Comparison of ENCODE assay signal across 17 cellular contexts in the genomic region with DNA sequence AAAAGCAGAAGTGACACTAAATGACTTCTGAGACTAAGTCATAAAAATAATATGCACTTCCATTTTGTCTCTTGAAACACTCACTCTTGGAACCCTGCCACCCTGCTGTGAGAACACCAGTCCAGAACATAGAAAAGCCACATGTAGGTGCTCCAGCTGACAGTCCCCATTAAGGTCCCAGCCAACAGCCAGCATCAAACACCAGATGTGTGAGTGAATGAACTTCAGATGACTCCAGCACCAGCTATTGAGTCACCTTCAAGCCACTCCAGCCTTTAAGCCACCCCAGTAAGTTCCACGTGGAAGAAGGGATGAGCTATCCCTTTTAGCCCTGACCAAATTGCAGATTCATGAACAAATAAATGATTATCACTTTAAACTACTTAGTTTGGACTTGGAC.
"Had no signal": no experiment of that assay in that cellular context is flagged by ENCODE, and none has a peak within 500 bp of the region (broad histone marks: within the 10 kb centered on the region; RNA-seq: fewer than 3 reads in every experiment).

No MANE protein-coding gene starts in this region.

- H3K4me1 ChIP-seq: adrenal gland had no signal

- H3K36me3 ChIP-seq: adrenal gland, left ventricle myocardium inferior, transverse colon had no signal

- H3K4me1 Mint-ChIP-seq: activated naive CD4-positive, alpha-beta T cell treated with anti-CD3 and anti-CD28 coated beads, Interleukin-2, amount 50 U/mL, for 24 hours; memory B cell; natural killer cell had no signal

- H3K4me3 Mint-ChIP-seq: activated CD8-positive, alpha-beta T cell treated with anti-CD3 and anti-CD28 coated beads for 36 hours; activated naive CD4-positive, alpha-beta T cell treated with anti-CD3 and anti-CD28 coated beads, Interleukin-2, amount 50 U/mL, for 24 hours; memory B cell; natural killer cell had no signal

- H3K27ac Mint-ChIP-seq: activated CD8-positive, alpha-beta T cell treated with anti-CD3 and anti-CD28 coated beads for 36 hours; activated naive CD4-positive, alpha-beta T cell treated with anti-CD3 and anti-CD28 coated beads, Interleukin-2, amount 50 U/mL, for 24 hours; memory B cell; natural killer cell had no signal

- ATAC-seq: activated CD8-positive, alpha-beta T cell treated with anti-CD3 and anti-CD28 coated beads for 36 hours; natural killer cell had no signal

- DNase-seq: activated CD4-positive, alpha-beta T cell treated with anti-CD3 and anti-CD28 coated beads for 48 hours; activated CD8-positive, alpha-beta T cell treated with anti-CD3 and anti-CD28 coated beads for 36 hours; activated effector memory CD4-positive, alpha-beta T cell treated with anti-CD3 and anti-CD28 coated beads, Interleukin-2, amount 50 U/mL, for 16 hours; activated T-cell treated with anti-CD3 and anti-CD28 coated beads, Interleukin-2, amount 50 U/mL, for 48 hours; caudate nucleus; hypothalamus; kidney; left ventricle myocardium inferior; natural killer cell; posterior cingulate gyrus; small intestine; stimulated activated CD4-positive, alpha-beta T cell treated with anti-CD3 and anti-CD28 coated beads, Interleukin-4, amount 100 ng/mL, for 24 hours; stimulated activated naive CD4-positive, alpha-beta T cell treated with Interleukin-2 at 50 U/mL for 16 hours; transverse colon had no signal

- H3K27me3 ChIP-seq: adrenal gland, transverse colon had no signal

- H3K4me3 ChIP-seq: adrenal gland, left ventricle myocardium inferior, transverse colon had no signal

- H3K36me3 Mint-ChIP-seq: memory B cell, natural killer cell had no signal

- H3K9me3 Mint-ChIP-seq: activated CD8-positive, alpha-beta T cell treated with anti-CD3 and anti-CD28 coated beads for 36 hours; activated naive CD4-positive, alpha-beta T cell treated with anti-CD3 and anti-CD28 coated beads, Interleukin-2, amount 50 U/mL, for 24 hours; memory B cell; natural killer cell had no signal

- H3K27me3 Mint-ChIP-seq: activated CD8-positive, alpha-beta T cell treated with anti-CD3 and anti-CD28 coated beads for 36 hours; memory B cell had no signal

- H3K27ac ChIP-seq: adrenal gland, left ventricle myocardium inferior, transverse colon had no signal
